In the genomic region with DNA sequence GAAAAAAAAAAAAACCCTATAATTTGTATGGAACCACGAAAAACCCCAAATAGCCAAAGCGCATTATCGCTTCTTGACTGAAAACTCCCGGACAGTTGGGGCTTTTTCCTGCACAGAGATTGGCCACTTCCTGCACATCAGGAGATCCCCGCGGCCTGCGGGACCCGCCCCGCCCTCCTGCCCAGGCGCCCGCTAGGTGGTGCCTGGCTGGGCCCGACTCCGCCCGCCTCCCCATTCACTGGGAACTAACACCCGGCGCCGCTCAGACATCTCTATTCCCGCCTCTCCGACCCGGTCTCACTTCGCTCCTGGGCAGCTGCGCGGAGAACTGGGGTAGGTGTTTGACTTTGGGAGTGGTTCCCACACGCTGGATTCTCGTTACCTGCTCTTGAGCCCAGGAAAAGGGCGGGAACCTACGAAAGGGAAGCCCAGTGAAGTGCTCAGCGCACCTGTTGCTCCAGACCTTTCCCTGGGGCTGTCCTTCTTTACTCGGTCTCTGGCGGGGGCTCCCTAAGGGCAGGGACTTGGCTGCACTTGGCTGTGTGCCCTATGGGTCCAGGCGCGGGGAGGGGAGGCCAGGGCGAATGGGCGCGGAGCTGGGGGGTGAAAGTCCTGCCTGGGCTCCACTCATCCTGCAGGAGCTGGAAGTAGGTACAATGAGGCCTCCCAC, we compare ENCODE assay signal across 8 cellular contexts. TPM values are rescaled to one million over a fixed set of nuclear protein-coding genes. Genes with fewer than 3 reads are reported as not detected.
DNase-seq lines count a peak whose midpoint lies in the region; ATAC-seq and TF ChIP-seq lines count a peak whose summit lies in the region.

A gene with protein sequence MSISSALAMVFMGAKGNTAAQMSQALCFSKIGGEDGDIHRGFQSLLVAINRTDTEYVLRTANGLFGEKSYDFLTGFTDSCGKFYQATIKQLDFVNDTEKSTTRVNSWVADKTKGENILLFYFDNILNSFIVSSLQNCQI (plus strand): TSS at position 234 of the 670 bp plus-strand sequence. CDS start 4,155 bp downstream, outside the sequence.

- no peak within 1 kb of the TSS for H3K27ac Mint-ChIP-seq in activated CD8-positive, alpha-beta T cell treated with anti-CD3 and anti-CD28 coated beads, Interleukin-2, amount 10 ng/mL, durations not matched to agents 7 days and 5 days
- peak within 1 kb of the TSS in 1 of 9 donors; percentile 70 for H3K27ac Mint-ChIP-seq in naive thymus-derived CD4-positive, alpha-beta T cell

- CTCF ChIA-PET in activated CD8-positive, alpha-beta T cell treated with anti-CD3 and anti-CD28 coated beads, Interleukin-2, amount 10 ng/mL, durations not matched to agents 7 days and 5 days (lab: Charles Lee), result interaction anchor here (1.0 to 1.7 kb wide), 3 partner anchors 13 to 21 kb away, joined by 4 to 6 read pairs (median 4); a partner anchor contains a TSS
- CTCF ChIA-PET in naive thymus-derived CD4-positive, alpha-beta T cell (lab: Charles Lee), result no interaction called here

- H3K9me3 Mint-ChIP-seq in activated CD8-positive, alpha-beta T cell treated with anti-CD3 and anti-CD28 coated beads, Interleukin-2, amount 10 ng/mL, durations not matched to agents 7 days and 5 days (ENCODE audit: insufficient read depth), result no peaks in the 10 kb centered on the region
- H3K9me3 Mint-ChIP-seq in naive thymus-derived CD4-positive, alpha-beta T cell, result peaks cover 0 to 7% (median 0%) of the 10 kb centered on the region in 11 donors

- H3K36me3 ChIP-seq in esophagus (ENCODE audit: control insufficient read depth in 2 of 2, insufficient read depth in 2 of 2, low read length in 1 of 2) (no peaks in the 10 kb centered on the region), thoracic aorta (no peaks in the 10 kb centered on the region)
- no peaks in the 10 kb centered on the region for H3K36me3 ChIP-seq in naive thymus-derived CD4-positive, alpha-beta T cell (ENCODE audit: control insufficient read depth in 2 of 3, insufficient read depth in 3 of 3, low read length in 3 of 3)

- peak; percentile 31 to 58 for DNase-seq in NCI-H524 (lab: John Stamatoyannopoulos, UW)
- DNase-seq in NCI-H524 treated with DMSO at 0.1 percent for 48 hours (lab: John Stamatoyannopoulos, UW), result no peak
- peak; percentile 67 for DNase-seq in NCI-H2029 treated with DMSO at 0.1 percent for 48 hours (lab: John Stamatoyannopoulos, UW)
- DNase-seq in activated CD8-positive, alpha-beta T cell treated with anti-CD3 and anti-CD28 coated beads, Interleukin-2, amount 10 ng/mL, durations not matched to agents 7 days and 5 days, result peak; percentile 63
- peak in 3 of 9 donors; percentile 17 to 81 (median 29) for DNase-seq in naive thymus-derived CD4-positive, alpha-beta T cell
- no peak for DNase-seq in thoracic aorta (ENCODE audit: low spot score)

- H3K36me3 Mint-ChIP-seq in activated CD8-positive, alpha-beta T cell treated with anti-CD3 and anti-CD28 coated beads, Interleukin-2, amount 10 ng/mL, durations not matched to agents 7 days and 5 days (ENCODE audit: low read depth), result no peaks in the 10 kb centered on the region
- H3K36me3 Mint-ChIP-seq in naive thymus-derived CD4-positive, alpha-beta T cell, result peaks cover 0 to 9% (median 0%) of the 10 kb centered on the region in 5 donors

- H3K27me3 ChIP-seq in esophagus (ENCODE audit: control insufficient read depth in 1 of 2, insufficient read depth in 2 of 2, low read length in 2 of 2) (no peaks in the 10 kb centered on the region), thoracic aorta (replicated peaks; ENCODE audit: insufficient read depth) (no peaks in the 10 kb centered on the region)
- no peaks in the 10 kb centered on the region for H3K27me3 ChIP-seq in naive thymus-derived CD4-positive, alpha-beta T cell (ENCODE audit: control insufficient read depth in 2 of 2, insufficient read depth in 2 of 2, low read length in 2 of 2)

- ATAC-seq in HG02642 (IDR thresholded peaks at IDR 0.05; ENCODE audit: poor library complexity, unreplicated experiment) (peak; percentile 96), thoracic aorta (ENCODE audit: insufficient number of reproducible peaks, low FRiP score, low read depth) (no peak)
- ATAC-seq in activated CD8-positive, alpha-beta T cell treated with anti-CD3 and anti-CD28 coated beads, Interleukin-2, amount 10 ng/mL, durations not matched to agents 7 days and 5 days, result peak; percentile 96
- ATAC-seq in naive thymus-derived CD4-positive, alpha-beta T cell, result peak; percentile 89

- intact Hi-C loops in naive thymus-derived CD4-positive, alpha-beta T cell (cut with micrococcal nuclease), result no loop called here

- H3K4me1 ChIP-seq in esophagus (ENCODE audit: control insufficient read depth in 2 of 2, insufficient read depth in 2 of 2, low read length in 1 of 2), result peaks cover 4% of the 10 kb centered on the region in 2 donors
- peaks cover 0 to 6% of the 10 kb centered on the region in 2 donors for H3K4me1 ChIP-seq in naive thymus-derived CD4-positive, alpha-beta T cell (ENCODE audit: control insufficient read depth in 2 of 2, insufficient read depth in 2 of 2, low read length in 2 of 2)
- H3K4me1 ChIP-seq in thoracic aorta (ENCODE audit: control insufficient read depth in 1 of 2, low read depth in 2 of 2), result peaks cover 0 to 13% of the 10 kb centered on the region in 2 donors

- no peaks in the 10 kb centered on the region for H3K9me3 ChIP-seq in esophagus (ENCODE audit: control insufficient read depth in 2 of 2, insufficient read depth in 1 of 2, low read depth in 1 of 2, low read length in 1 of 2)
- H3K9me3 ChIP-seq in naive thymus-derived CD4-positive, alpha-beta T cell (ENCODE audit: control insufficient read depth in 2 of 3, low read length in 3 of 3), result no peaks in the 10 kb centered on the region
- H3K9me3 ChIP-seq in thoracic aorta, result no peaks in the 10 kb centered on the region

- TF ChIP-seq CTCF in thoracic aorta (IDR thresholded peaks at IDR 0.05), result peak; percentile 45

- peak within 1 kb of the TSS; percentile 33 to 41 for H3K4me3 ChIP-seq in esophagus (ENCODE audit: low read depth in 1 of 2, low read length in 2 of 2)
- peak within 1 kb of the TSS; percentile 39 for H3K4me3 ChIP-seq in naive thymus-derived CD4-positive, alpha-beta T cell (ENCODE audit: low read length)
- peak within 1 kb of the TSS; percentile 66 for H3K4me3 ChIP-seq in thoracic aorta

- POLR2A ChIA-PET in activated CD8-positive, alpha-beta T cell treated with anti-CD3 and anti-CD28 coated beads, Interleukin-2, amount 10 ng/mL, durations not matched to agents 7 days and 5 days (lab: Charles Lee), result no interaction called here
- POLR2A ChIA-PET in naive thymus-derived CD4-positive, alpha-beta T cell (lab: Charles Lee), result no interaction called here

- peak within 1 kb of the TSS; percentile 33 to 36 for H3K27ac ChIP-seq in esophagus (ENCODE audit: low read depth in 2 of 2, low read length in 1 of 2)
- no peak within 1 kb of the TSS for H3K27ac ChIP-seq in naive thymus-derived CD4-positive, alpha-beta T cell (ENCODE audit: low read depth, low read length)
- H3K27ac ChIP-seq in thoracic aorta, result no peak within 1 kb of the TSS

- peaks cover 26% of the 10 kb centered on the region for H3K4me1 Mint-ChIP-seq in activated CD8-positive, alpha-beta T cell treated with anti-CD3 and anti-CD28 coated beads, Interleukin-2, amount 10 ng/mL, durations not matched to agents 7 days and 5 days (ENCODE audit: low read depth)
- peaks cover 0 to 34% (median 11%) of the 10 kb centered on the region in 7 donors for H3K4me1 Mint-ChIP-seq in naive thymus-derived CD4-positive, alpha-beta T cell

- H3K4me3 Mint-ChIP-seq in activated CD8-positive, alpha-beta T cell treated with anti-CD3 and anti-CD28 coated beads, Interleukin-2, amount 10 ng/mL, durations not matched to agents 7 days and 5 days, result peak within 1 kb of the TSS; percentile 42
- H3K4me3 Mint-ChIP-seq in naive thymus-derived CD4-positive, alpha-beta T cell, result peak within 1 kb of the TSS in 7 of 10 donors; percentile 26 to 84 (median 49)

- H3K27me3 Mint-ChIP-seq in activated CD8-positive, alpha-beta T cell treated with anti-CD3 and anti-CD28 coated beads, Interleukin-2, amount 10 ng/mL, durations not matched to agents 7 days and 5 days (ENCODE audit: low read depth), result peaks cover 21% of the 10 kb centered on the region
- peaks cover 25 to 49% (median 48%) of the 10 kb centered on the region in 5 donors for H3K27me3 Mint-ChIP-seq in naive thymus-derived CD4-positive, alpha-beta T cell

- WGBS in esophagus, 2 donors, result 10 to 16% methylated on average over 34 to 35 of the region's 35 CpGs

RNA-seq across cellular contexts. Expression of the gene that starts here (rescaled TPM):
- under 1 TPM in 1 of 2 experiments, not detected in 1; 0.26 TPM for total RNA-seq in activated CD8-positive, alpha-beta T cell treated with anti-CD3 and anti-CD28 coated beads, Interleukin-2, amount 10 ng/mL, durations not matched to agents 7 days and 5 days
- polyA plus RNA-seq in esophagus, result under 1 TPM; 0.26 to 0.55 TPM
- 1 to 10 TPM in 1 of 5 experiments, not detected in 4; 5.1 TPM for total RNA-seq in naive thymus-derived CD4-positive, alpha-beta T cell
- polyA plus RNA-seq in naive thymus-derived CD4-positive, alpha-beta T cell, result not detected
- total RNA-seq in thoracic aorta, result not detected

Comparison
In these comparisons a context has a peak if more than half of its experiments do, and no peak if none do; other contexts are left out.
1. DNase-seq: peak in NCI-H524 (2 of 2) and NCI-H2029 treated with DMSO at 0.1 percent for 48 hours (single experiment); none in NCI-H524 treated with DMSO at 0.1 percent for 48 hours (single experiment) and thoracic aorta (single experiment).
2. Peak in DNase-seq and ATAC-seq in activated CD8-positive, alpha-beta T cell treated with anti-CD3 and anti-CD28 coated beads, Interleukin-2, amount 10 ng/mL, durations not matched to agents 7 days and 5 days; RNA of the gene not detected or under 1 TPM.
3. H3K27ac ChIP-seq: peak in esophagus (2 of 2); none in naive thymus-derived CD4-positive, alpha-beta T cell (single experiment) and thoracic aorta (0 of 2).
4. Peak in every context shown above with its lines, with median percentiles within 50 percentile points of each other: H3K4me3 ChIP-seq.